ENCODE assay signal across 8 cellular contexts in the genomic region with DNA sequence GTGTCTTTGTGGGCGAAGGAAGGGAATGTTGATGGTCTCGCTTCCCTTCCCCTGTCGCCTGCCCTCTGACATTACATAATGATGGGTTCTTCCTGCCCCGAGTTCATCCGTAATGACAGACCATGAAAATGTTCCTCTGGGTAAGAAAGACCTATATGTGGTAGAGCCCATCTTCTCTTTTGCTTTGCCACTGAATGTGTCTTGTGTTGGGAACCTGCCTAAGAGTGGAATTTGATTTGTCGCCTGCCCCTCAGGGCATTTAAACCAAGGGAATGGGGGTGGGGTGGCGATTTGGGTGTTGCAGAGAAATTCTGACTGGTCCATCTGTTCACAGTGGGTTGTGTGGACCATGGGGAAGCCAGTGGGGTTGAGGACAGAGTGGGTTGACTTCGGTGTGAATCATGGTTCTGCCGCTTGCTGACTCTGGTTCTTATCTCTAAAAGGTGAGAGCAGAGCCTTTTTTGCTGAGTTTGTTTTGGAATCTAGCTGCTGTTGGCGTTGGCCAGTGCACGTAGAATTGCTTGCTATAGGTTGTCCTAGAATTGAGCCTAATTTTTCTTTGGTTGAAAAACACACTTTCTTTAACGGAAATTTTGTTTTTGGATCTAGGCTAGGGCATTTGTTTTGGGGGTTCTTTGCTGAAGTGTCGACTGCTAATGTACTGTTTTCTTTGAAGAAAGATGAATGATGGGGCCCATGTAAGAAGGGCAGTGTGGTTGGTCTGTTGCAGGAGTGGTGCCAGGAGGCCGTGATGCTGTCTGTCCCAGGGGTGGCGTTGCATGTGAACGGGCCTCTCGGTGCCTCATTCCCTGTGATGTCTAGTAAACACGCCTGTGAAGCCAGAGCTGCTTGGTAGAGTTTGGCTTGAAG. TPM values are rescaled to one million over a fixed set of nuclear protein-coding genes. Genes with fewer than 3 reads are reported as not detected.
A peak's percentile ranks its signal among the peaks of the same experiment; 100 is the strongest.
DNase-seq lines count a peak whose midpoint lies in the region; ATAC-seq lines count a peak whose summit lies in the region.

No MANE protein-coding gene starts in this region.

- peak overlapping the region; percentile 85 for H3K27ac Mint-ChIP-seq in T-helper 2 cell treated with Interferon-gamma antibody and Interleukin-4, amounts not matched to agents 5 μg/mL and 100 μg/mL, for 36 hours

- peak overlapping the region; percentile 92 for H3K4me2 ChIP-seq in trophoblast cell (ENCODE audit: low read length)

- no peaks in the 10 kb centered on the region for H3K27me3 Mint-ChIP-seq in T-helper 2 cell treated with Interferon-gamma antibody and Interleukin-4, amounts not matched to agents 5 μg/mL and 100 μg/mL, for 36 hours (ENCODE audit: low read depth)

- H2BK5ac ChIP-seq in trophoblast cell (ENCODE audit: low read depth, low read length, poor library complexity): no peak overlapping the region

- peak overlapping the region; percentile 24 for H2AK5ac ChIP-seq in trophoblast cell (ENCODE audit: low read length)

- H4K91ac ChIP-seq in trophoblast cell (ENCODE audit: low read depth, low read length): no peak overlapping the region

- H3K4me3 ChIP-seq in esophagus (ENCODE audit: low read depth in 1 of 2, low read length in 2 of 2) (peak overlapping the region; percentile 69 to 75), trophoblast cell (ENCODE audit: low read depth, low read length) (peak overlapping the region; percentile 85)

- peak overlapping the region; percentile 56 for H3K18ac ChIP-seq in trophoblast cell (ENCODE audit: low read length)

- H3K27ac ChIP-seq in esophagus (ENCODE audit: low read depth in 2 of 2, low read length in 1 of 2): peak overlapping the region; percentile 20 to 63
- no peak overlapping the region for H3K27ac ChIP-seq in trophoblast cell (ENCODE audit: low read depth, low read length)

- H3K27me3 ChIP-seq in esophagus (ENCODE audit: control insufficient read depth in 1 of 2, insufficient read depth in 2 of 2, low read length in 2 of 2) (no peaks in the 10 kb centered on the region), trophoblast cell (ENCODE audit: insufficient read depth, low read length) (no peaks in the 10 kb centered on the region)

- H3K4me1 ChIP-seq in esophagus (ENCODE audit: control insufficient read depth in 2 of 2, insufficient read depth in 2 of 2, low read length in 1 of 2) (peaks cover 1 to 12% of the 10 kb centered on the region in 2 donors), trophoblast cell (ENCODE audit: control insufficient read depth in 1 of 2, insufficient read depth in 2 of 2, low read length in 2 of 2) (peaks cover 4 to 8% of the 10 kb centered on the region in 2 experiments)

- H4K12ac ChIP-seq in trophoblast cell (ENCODE audit: low read depth, low read length): no peak overlapping the region

- H4K8ac ChIP-seq in trophoblast cell (ENCODE audit: low read depth, low read length): no peak overlapping the region

- 46 to 51% methylated on average over 18 of the region's 18 CpGs for WGBS in esophagus, 2 donors
- no CpG with 5 or more reads among the region's 18 CpGs for WGBS in trophoblast cell (ENCODE audit: extremely low coverage, insufficient coverage, insufficient read length)

- H2BK12ac ChIP-seq in trophoblast cell (ENCODE audit: low read length): no peak overlapping the region

- peaks cover 21% of the 10 kb centered on the region for H3K36me3 Mint-ChIP-seq in T-helper 2 cell treated with Interferon-gamma antibody and Interleukin-4, amounts not matched to agents 5 μg/mL and 100 μg/mL, for 36 hours (ENCODE audit: low read depth)

- H3K23ac ChIP-seq in trophoblast cell (ENCODE audit: low read length): no peak overlapping the region

- peaks cover 4% of the 10 kb centered on the region for H3K9me3 Mint-ChIP-seq in T-helper 2 cell treated with Interferon-gamma antibody and Interleukin-4, amounts not matched to agents 5 μg/mL and 100 μg/mL, for 36 hours

- no peaks in the 10 kb centered on the region for H3K9me3 ChIP-seq in esophagus (ENCODE audit: control insufficient read depth in 2 of 2, insufficient read depth in 1 of 2, low read depth in 1 of 2, low read length in 1 of 2)
- no peaks in the 10 kb centered on the region for H3K9me3 ChIP-seq in trophoblast cell (ENCODE audit: insufficient read depth, low read depth, low read length)

- peak overlapping the region; percentile 38 for H3K14ac ChIP-seq in trophoblast cell (ENCODE audit: low read length)

- peak overlapping the region; percentile 46 for H2BK120ac ChIP-seq in trophoblast cell (ENCODE audit: insufficient read depth, low read length, poor library complexity)

- H2AFZ ChIP-seq in trophoblast cell (ENCODE audit: insufficient read depth, low read length, poor library complexity): no peak overlapping the region

- peaks cover 47% of the 10 kb centered on the region for H3K4me1 Mint-ChIP-seq in T-helper 2 cell treated with Interferon-gamma antibody and Interleukin-4, amounts not matched to agents 5 μg/mL and 100 μg/mL, for 36 hours (ENCODE audit: low read depth)

- DNase-seq in stimulated activated CD4-positive, alpha-beta T cell treated with anti-CD3 and anti-CD28 coated beads, Interleukin-15, amount 100 ng/mL, for 24 hours: peak; percentile 57
- no peak for DNase-seq in stimulated activated CD4-positive, alpha-beta T cell treated with anti-CD3 and anti-CD28 coated beads, Interleukin-2, amount 100 ng/mL, for 48 hours
- DNase-seq in T-helper 2 cell treated with Interferon-gamma antibody and Interleukin-4, amounts not matched to agents 5 μg/mL and 100 μg/mL, for 36 hours (ENCODE audit: low spot score): peak; percentile 54
- DNase-seq in trophoblast cell: peak in 1 of 2 donors; percentile 22
- DNase-seq in UCSD-AML1 (lab: John Stamatoyannopoulos, UW; ENCODE audit: unreplicated experiment): no peak
- no peak for DNase-seq in mesenteric fat pad (ENCODE audit: low spot score)

- no peak for ATAC-seq in HG03095 (IDR thresholded peaks at IDR 0.05; ENCODE audit: unreplicated experiment)

- H3K9ac ChIP-seq in trophoblast cell (ENCODE audit: low read length): no peak overlapping the region

- peak overlapping the region; percentile 92 for H3K4me3 Mint-ChIP-seq in T-helper 2 cell treated with Interferon-gamma antibody and Interleukin-4, amounts not matched to agents 5 μg/mL and 100 μg/mL, for 36 hours

- H3K79me2 ChIP-seq in trophoblast cell (ENCODE audit: control insufficient read depth, insufficient read depth, low read length, poor library complexity): peaks cover 11% of the 10 kb centered on the region

- no peaks in the 10 kb centered on the region for H3K36me3 ChIP-seq in esophagus (ENCODE audit: control insufficient read depth in 2 of 2, insufficient read depth in 2 of 2, low read length in 1 of 2)
- no peaks in the 10 kb centered on the region for H3K36me3 ChIP-seq in trophoblast cell (ENCODE audit: control insufficient read depth in 1 of 2, insufficient read depth in 2 of 2, low read length in 2 of 2)

- H3K79me1 ChIP-seq in trophoblast cell (ENCODE audit: low read length): peaks cover 7% of the 10 kb centered on the region

- peak overlapping the region; percentile 78 for H3K4ac ChIP-seq in trophoblast cell (ENCODE audit: low read depth, low read length)

RNA-seq across cellular contexts. Expression of a gene that starts 1.3 kb away (rescaled TPM):
- polyA plus RNA-seq in esophagus: 1 to 10 TPM; 3.4 to 3.8 TPM
- 16.3 TPM in 2 replicates for polyA plus RNA-seq in trophoblast cell (2013)
- total RNA-seq in mesenteric fat pad: 30.3 TPM

Comparison
In these comparisons a context has a peak if more than half of its experiments do, and no peak if none do; other contexts are left out.
1. DNase-seq: peak in stimulated activated CD4-positive, alpha-beta T cell treated with anti-CD3 and anti-CD28 coated beads, Interleukin-15, amount 100 ng/mL, for 24 hours (single experiment) and T-helper 2 cell treated with Interferon-gamma antibody and Interleukin-4, amounts not matched to agents 5 μg/mL and 100 μg/mL, for 36 hours (single experiment); none in stimulated activated CD4-positive, alpha-beta T cell treated with anti-CD3 and anti-CD28 coated beads, Interleukin-2, amount 100 ng/mL, for 48 hours (0 of 2), UCSD-AML1 (single experiment) and mesenteric fat pad (single experiment).